In genomic region chr16:55376567-55377167, GRCh38 we compare ENCODE assay signal across 32 cellular contexts. TPM values are rescaled to one million over a fixed set of nuclear protein-coding genes. Genes with fewer than 3 reads are reported as not detected.
A peak's percentile ranks its signal among the peaks of the same experiment; 100 is the strongest.
DNase-seq lines count a peak whose midpoint lies in the region; ATAC-seq, FAIRE-seq and TF ChIP-seq lines count a peak whose summit lies in the region.
"Had no signal": no experiment of that assay in that cellular context is flagged by ENCODE, and none has a peak within 500 bp of the region (broad histone marks: within the 10 kb centered on the region; RNA-seq: fewer than 3 reads in every experiment).

No MANE protein-coding gene starts in this region.

- H2BK12ac ChIP-seq in H1 (ENCODE audit: low read depth, low read length): peak overlapping the region; percentile 11; the same call in 1 of the 2 replicates
- no peak overlapping the region for H2BK12ac ChIP-seq in neuronal stem cell (ENCODE audit: low read length)
- no peak overlapping the region for H2BK12ac ChIP-seq in trophoblast cell (ENCODE audit: low read length)

- H4K91ac ChIP-seq in H1 (replicated peaks; ENCODE audit: insufficient read length, low read length): no peak overlapping the region
- H4K91ac ChIP-seq in neuronal stem cell (ENCODE audit: low read depth, low read length, poor library complexity): no peak overlapping the region
- H4K91ac ChIP-seq in trophoblast cell (ENCODE audit: low read depth, low read length): peak overlapping the region; percentile 2

- H3K23ac ChIP-seq in H1 (ENCODE audit: insufficient read length) (no peak overlapping the region), neuronal stem cell (ENCODE audit: low read depth, low read length, poor library complexity) (no peak overlapping the region), trophoblast cell (ENCODE audit: low read length) (no peak overlapping the region)

- TF ChIP-seq RAD21 in K562 (CRISPR knock-in tag; conservative IDR thresholded peaks at IDR 0.05 in 1 of 2, IDR thresholded peaks at IDR 0.05 in 1 of 2) (no peak), H1 (IDR thresholded peaks at IDR 0.05 in 1 of 2, conservative IDR thresholded peaks at IDR 0.05 in 1 of 2; ENCODE audit: low read depth in 2 of 2, low read length in 2 of 2) (no peak)

- H2BK5ac ChIP-seq in H1 (ENCODE audit: low read depth, low read length) (no peak overlapping the region), neuronal stem cell (ENCODE audit: low read length) (no peak overlapping the region), trophoblast cell (ENCODE audit: low read depth, low read length, poor library complexity) (no peak overlapping the region)

- intact Hi-C loops in K562 (cut with micrococcal nuclease) (no loop called here), upper lobe of right lung (cut with DNase I) (no loop called here)

- no peak overlapping the region for H3K4me2 ChIP-seq in K562 (ENCODE audit: insufficient read depth, low read length)
- H3K4me2 ChIP-seq in H1 (ENCODE audit: insufficient read depth in 1 of 2, low read depth in 2 of 2, low read length in 2 of 2): no peak overlapping the region
- H3K4me2 ChIP-seq in neuronal stem cell (ENCODE audit: insufficient read depth, low read length, poor library complexity, severe bottlenecking): no peak overlapping the region
- H3K4me2 ChIP-seq in trophoblast cell (ENCODE audit: low read length): no peak overlapping the region
- H3K4me2 ChIP-seq: BLaER1 had no signal

- peaks cover 4 to 17% of the 10 kb centered on the region in 2 experiments; a peak in 3 of 5 replicates for H3K27me3 ChIP-seq in K562 (ENCODE audit: control insufficient read depth in 2 of 2, insufficient read depth in 2 of 2, low read length in 2 of 2)
- no peaks in the 10 kb centered on the region; a peak in 1 of 7 replicates for H3K27me3 ChIP-seq in H1 (replicated peaks in 1 of 4; ENCODE audit: control insufficient read depth in 3 of 4, extremely low read depth in 1 of 4, insufficient read depth in 3 of 4, low read length in 3 of 4)
- no peaks in the 10 kb centered on the region for H3K27me3 ChIP-seq in neuronal stem cell (ENCODE audit: control insufficient read depth in 3 of 3, insufficient read depth in 3 of 3, low read depth in 1 of 3, low read length in 3 of 3)
- H3K27me3 ChIP-seq in trophoblast cell (ENCODE audit: insufficient read depth, low read length): no peaks in the 10 kb centered on the region
- no peaks in the 10 kb centered on the region for H3K27me3 ChIP-seq in upper lobe of right lung
- H3K27me3 ChIP-seq: BE2C had no signal

- H3K4me3 ChIP-seq in K562 (no peak overlapping the region), H1 (ENCODE audit: extremely low read depth in 1 of 4, insufficient read depth in 2 of 4, low read depth in 3 of 4, low read length in 4 of 4) (no peak overlapping the region), neuronal stem cell (ENCODE audit: low read length in 2 of 2) (no peak overlapping the region), trophoblast cell (ENCODE audit: low read depth, low read length) (peak overlapping the region; percentile 55), upper lobe of right lung (no peak overlapping the region)
- H3K4me3 ChIP-seq: BLaER1, GM12878 had no signal

- no peaks in the 10 kb centered on the region for H4K20me1 ChIP-seq in K562 (replicated peaks; ENCODE audit: control insufficient read depth, insufficient read depth, low read length)
- H4K20me1 ChIP-seq in H1 (replicated peaks in 1 of 2; ENCODE audit: control insufficient read depth in 1 of 2, insufficient read depth in 2 of 2, low read length in 2 of 2): no peaks in the 10 kb centered on the region
- H4K20me1 ChIP-seq: BLaER1 had no signal

- CTCF ChIA-PET in K562 (lab: Yijun Ruan, JAX; ENCODE audit: low intra/inter-chr PET ratio): no interaction called here
- CTCF ChIA-PET in H1 (lab: Charles Lee; ENCODE audit: partially characterized antibody): interaction anchor here (0.7 to 1.5 kb wide), 4 partner anchors 11 to 53 kb away, joined by 3 to 4 read pairs (median 3); partner anchors contain the start of gene IRX6

- no peaks in the 10 kb centered on the region for H3K9me1 ChIP-seq in K562 (ENCODE audit: control insufficient read depth, insufficient read depth, low read length)

- H3K9me3 ChIP-seq in K562 (replicated peaks; ENCODE audit: control insufficient read depth, insufficient read depth, low read depth, low read length) (no peaks in the 10 kb centered on the region), H1 (ENCODE audit: insufficient read depth in 2 of 2, low read depth in 1 of 2, low read length in 1 of 2) (no peaks in the 10 kb centered on the region), neuronal stem cell (replicated peaks in 1 of 2; ENCODE audit: control insufficient read depth in 2 of 2, insufficient read depth in 1 of 2, low read depth in 1 of 2, low read length in 2 of 2) (no peaks in the 10 kb centered on the region), trophoblast cell (ENCODE audit: insufficient read depth, low read depth, low read length) (peaks cover 4% of the 10 kb centered on the region), upper lobe of right lung (no peaks in the 10 kb centered on the region)
- H3K9me3 ChIP-seq: BE2C, BLaER1 had no signal

- H3K27ac Mint-ChIP-seq in activated T-cell treated with anti-CD3 and anti-CD28 coated beads, Interleukin-2, amount 50 U/mL, for 24 hours: no peak overlapping the region
- H3K27ac Mint-ChIP-seq: CD4-positive, alpha-beta memory T cell; CD4-positive, CD25-positive, alpha-beta regulatory T cell; CD8-positive, alpha-beta memory T cell had no signal

- H3K9me3 Mint-ChIP-seq in activated T-cell treated with anti-CD3 and anti-CD28 coated beads, Interleukin-2, amount 50 U/mL, for 24 hours: no peaks in the 10 kb centered on the region
- H3K9me3 Mint-ChIP-seq: CD8-positive, alpha-beta memory T cell had no signal

- H3K23me2 ChIP-seq in H1 (ENCODE audit: low read depth, low read length): no peaks in the 10 kb centered on the region

- FAIRE-seq in K562 (lab: Jason Lieb, UNC) (no peak), H1 (lab: Jason Lieb, UNC) (no peak)
- FAIRE-seq: A204.1, GM12878, GM12892, GM18507 had no signal

- H3K36me3 Mint-ChIP-seq in activated T-cell treated with anti-CD3 and anti-CD28 coated beads, Interleukin-2, amount 50 U/mL, for 24 hours (ENCODE audit: low read depth): no peaks in the 10 kb centered on the region
- H3K36me3 Mint-ChIP-seq: CD14-positive monocyte; CD4-positive, alpha-beta memory T cell; CD4-positive, CD25-positive, alpha-beta regulatory T cell; CD8-positive, alpha-beta memory T cell had no signal

- H3K9ac ChIP-seq in K562 (ENCODE audit: insufficient read depth in 1 of 2, low read depth in 2 of 2, low read length in 2 of 2) (no peak overlapping the region), H1 (replicated peaks in 1 of 4; ENCODE audit: extremely low read depth in 1 of 4, low read depth in 3 of 4, low read length in 3 of 4) (no peak overlapping the region), neuronal stem cell (ENCODE audit: low read depth, low read length, poor library complexity) (no peak overlapping the region), trophoblast cell (ENCODE audit: low read length) (peak overlapping the region; percentile 52)
- H3K9ac ChIP-seq: BLaER1 had no signal

- TF ChIP-seq CTCF in K562 (IDR thresholded peaks at IDR 0.05 in 2 of 3, conservative IDR thresholded peaks at IDR 0.05 in 1 of 3; ENCODE audit: insufficient read depth in 2 of 3, low read depth in 1 of 3, low read length in 3 of 3) (no peak), H1 (IDR thresholded peaks at IDR 0.05; ENCODE audit: control extremely low read depth in 1 of 3, insufficient read depth in 1 of 3, low read depth in 1 of 3, low read length in 3 of 3) (no peak), upper lobe of right lung (IDR thresholded peaks at IDR 0.05) (no peak)

- H3K79me2 ChIP-seq in K562 (ENCODE audit: control insufficient read depth, insufficient read depth, low read length) (no peaks in the 10 kb centered on the region), H1 (ENCODE audit: control insufficient read depth in 1 of 2, insufficient read depth in 2 of 2, low read length in 2 of 2) (no peaks in the 10 kb centered on the region), trophoblast cell (ENCODE audit: control insufficient read depth, insufficient read depth, low read length, poor library complexity) (no peaks in the 10 kb centered on the region)

- H2AFZ ChIP-seq in K562 (ENCODE audit: low read depth, low read length) (no peak overlapping the region), H1 (ENCODE audit: low read length) (peak overlapping the region; percentile 68), neuronal stem cell (ENCODE audit: low read length) (no peak overlapping the region), trophoblast cell (ENCODE audit: insufficient read depth, low read length, poor library complexity) (no peak overlapping the region)

- H3K4me1 Mint-ChIP-seq in activated T-cell treated with anti-CD3 and anti-CD28 coated beads, Interleukin-2, amount 50 U/mL, for 24 hours (ENCODE audit: low read depth): no peaks in the 10 kb centered on the region
- H3K4me1 Mint-ChIP-seq: CD14-positive monocyte; CD4-positive, alpha-beta memory T cell; CD4-positive, CD25-positive, alpha-beta regulatory T cell; CD8-positive, alpha-beta memory T cell had no signal

- H2AK5ac ChIP-seq in H1 (ENCODE audit: low read depth, low read length) (no peak overlapping the region), neuronal stem cell (ENCODE audit: low read depth, low read length) (no peak overlapping the region), trophoblast cell (ENCODE audit: low read length) (no peak overlapping the region)

- H4K8ac ChIP-seq in H1 (ENCODE audit: extremely low read depth, insufficient read depth, low read length) (no peak overlapping the region), neuronal stem cell (ENCODE audit: low read depth, low read length) (no peak overlapping the region), trophoblast cell (ENCODE audit: low read depth, low read length) (no peak overlapping the region)

- peak; percentile 61; the same call in 1 of the 2 replicates for TF ChIP-seq EP300 in K562 (IDR thresholded peaks at IDR 0.05; ENCODE audit: low read length)
- no peak for TF ChIP-seq EP300 in H1 (IDR thresholded peaks at IDR 0.05; ENCODE audit: borderline replicate concordance in 1 of 2, low read depth in 2 of 2, low read length in 2 of 2)

- no peak for TF ChIP-seq POLR2A in K562 (conservative IDR thresholded peaks at IDR 0.05)
- no peak for TF ChIP-seq POLR2A in H1 (IDR thresholded peaks at IDR 0.05; ENCODE audit: control extremely low read depth in 1 of 2, low read depth in 2 of 2, low read length in 2 of 2)

- in situ Hi-C loops in K562 (cut with MboI): no loop called here

- H3K14ac ChIP-seq in H1 (ENCODE audit: insufficient read length) (no peak overlapping the region), neuronal stem cell (ENCODE audit: low read length) (no peak overlapping the region), trophoblast cell (ENCODE audit: low read length) (no peak overlapping the region)

- H3K79me1 ChIP-seq in H1 (ENCODE audit: low read depth, low read length): no peaks in the 10 kb centered on the region
- H3K79me1 ChIP-seq in neuronal stem cell (ENCODE audit: low read depth, low read length): no peaks in the 10 kb centered on the region
- H3K79me1 ChIP-seq in trophoblast cell (ENCODE audit: low read length): peaks cover 3% of the 10 kb centered on the region

- H2BK120ac ChIP-seq in H1 (replicated peaks; ENCODE audit: low read depth, low read length) (no peak overlapping the region), neuronal stem cell (ENCODE audit: low read depth, low read length) (no peak overlapping the region), trophoblast cell (ENCODE audit: insufficient read depth, low read length, poor library complexity) (no peak overlapping the region)

- DNase-seq in K562 (ENCODE audit: extremely low read depth in 1 of 4, low spot score in 3 of 4): no peak
- DNase-seq in H1 (ENCODE audit: low read depth in 1 of 2, low spot score in 2 of 2): no peak
- DNase-seq in neuronal stem cell (ENCODE audit: low spot score): no peak
- DNase-seq in trophoblast cell: no peak
- no peak for DNase-seq in iPS-NIHi7 (ENCODE audit: extremely low spot score)
- no peak for DNase-seq in upper lobe of right lung
- DNase-seq in activated T-cell treated with anti-CD3 and anti-CD28 coated beads, Interleukin-2, amount 50 U/mL, for 24 hours: no peak
- DNase-seq: 8988T; ACHN; BE2C; C1 segment of cervical spinal cord; CD4-positive, alpha-beta memory T cell; CD4-positive, CD25-positive, alpha-beta regulatory T cell; CD8-positive, alpha-beta memory T cell; COR-L47; DMS 273 treated with DMSO at 0.1 percent for 48 hours; DMS153; DMS53; DMS79; DND-41; EL; GDM1 had no signal

- POLR2A ChIA-PET in K562 (lab: Yijun Ruan, JAX): interaction anchor here (0.7 kb wide), 1 partner anchor 16 kb away, joined by 3 read pairs; no protein-coding TSS in a partner anchor
- POLR2A ChIA-PET in H1 (lab: Charles Lee; ENCODE audit: partially characterized antibody): no interaction called here

- 3% methylated on average over 7 of the region's 7 CpGs for whole genome bisulfite sequencing in K562 (ENCODE audit: insufficient coverage, low coverage, missing lambda C conversion rate)
- 92% methylated on average over 7 of the region's 7 CpGs; no CpG with 5 or more reads in 1 of the 2 experiments for WGBS in H1 (ENCODE audit: extremely low coverage in 1 of 2, insufficient coverage in 1 of 2, insufficient read length in 1 of 2, insufficient replicate concordance in 2 of 2, low coverage in 1 of 2, low lambda C conversion rate in 2 of 2, missing lambda C conversion rate in 1 of 2), 2 experiments
- WGBS in neuronal stem cell (ENCODE audit: extremely low coverage in 2 of 2, insufficient read length in 2 of 2, insufficient replicate concordance in 1 of 2), 2 donors: no CpG with 5 or more reads among the region's 7 CpGs
- no CpG with 5 or more reads among the region's 7 CpGs for WGBS in trophoblast cell (ENCODE audit: extremely low coverage, insufficient coverage, insufficient read length)

- H3K18ac ChIP-seq in H1 (ENCODE audit: extremely low read depth, low read length) (no peak overlapping the region), neuronal stem cell (ENCODE audit: low read length) (peak overlapping the region; percentile 4), trophoblast cell (ENCODE audit: low read length) (no peak overlapping the region)

- H3K4me3 Mint-ChIP-seq in activated T-cell treated with anti-CD3 and anti-CD28 coated beads, Interleukin-2, amount 50 U/mL, for 24 hours: no peak overlapping the region
- H3K4me3 Mint-ChIP-seq: CD14-positive monocyte; CD4-positive, alpha-beta memory T cell; CD4-positive, CD25-positive, alpha-beta regulatory T cell; CD8-positive, alpha-beta memory T cell had no signal

- H3K27ac ChIP-seq in K562 (ENCODE audit: extremely low read depth, low read depth, low read length) (no peak overlapping the region), H1 (ENCODE audit: low read depth, low read length) (no peak overlapping the region), neuronal stem cell (replicated peaks; ENCODE audit: low read length) (no peak overlapping the region), trophoblast cell (ENCODE audit: low read depth, low read length) (no peak overlapping the region), upper lobe of right lung (no peak overlapping the region)
- H3K27ac ChIP-seq: BLaER1 had no signal

- no TSS peak for BruUV-seq in K562 (replicated peaks; lab: Mats Ljungman, UMichigan)

- H3K4me1 ChIP-seq in K562 (replicated peaks in 1 of 2; ENCODE audit: control insufficient read depth in 2 of 2, insufficient read depth in 2 of 2, low read length in 2 of 2) (peaks cover 0 to 3% of the 10 kb centered on the region in 2 experiments; a peak in 1 of 5 replicates), H1 (replicated peaks in 1 of 4; ENCODE audit: control insufficient read depth in 3 of 4, insufficient read depth in 4 of 4, low read length in 3 of 4) (peaks cover 0 to 5% (median 0%) of the 10 kb centered on the region in 4 experiments; a peak in 2 of 7 replicates), neuronal stem cell (ENCODE audit: control insufficient read depth in 2 of 2, insufficient read depth in 1 of 2, low read depth in 1 of 2, low read length in 2 of 2) (peaks cover 2 to 26% of the 10 kb centered on the region in 2 donors), trophoblast cell (ENCODE audit: control insufficient read depth in 1 of 2, insufficient read depth in 2 of 2, low read length in 2 of 2) (peaks cover 4 to 6% of the 10 kb centered on the region in 2 experiments), upper lobe of right lung (no peaks in the 10 kb centered on the region)
- H3K4me1 ChIP-seq: BLaER1 had no signal

- no peak overlapping the region for H3K4ac ChIP-seq in H1 (replicated peaks; ENCODE audit: insufficient read length, low read depth, low read length)
- H3K4ac ChIP-seq in neuronal stem cell (ENCODE audit: low read length): no peak overlapping the region
- H3K4ac ChIP-seq in trophoblast cell (ENCODE audit: low read depth, low read length): no peak overlapping the region

- H4K5ac ChIP-seq in H1 (ENCODE audit: insufficient read length, low read depth, low read length): no peak overlapping the region

- H3K56ac ChIP-seq in H1 (replicated peaks; ENCODE audit: insufficient read length, low read depth, low read length): no peak overlapping the region

- peaks cover 41% of the 10 kb centered on the region for H3K27me3 Mint-ChIP-seq in activated T-cell treated with anti-CD3 and anti-CD28 coated beads, Interleukin-2, amount 50 U/mL, for 24 hours

- H2BK20ac ChIP-seq in H1 (ENCODE audit: low read length): no peak overlapping the region

- H4K12ac ChIP-seq in trophoblast cell (ENCODE audit: low read depth, low read length): no peak overlapping the region

- no peak overlapping the region for H2BK15ac ChIP-seq in H1 (ENCODE audit: low read length)
- H2BK15ac ChIP-seq in neuronal stem cell (ENCODE audit: low read length): no peak overlapping the region

- ATAC-seq in K562 (peak; percentile 82), upper lobe of right lung (no peak), HG02852 (IDR thresholded peaks at IDR 0.05; ENCODE audit: unreplicated experiment) (no peak)
- ATAC-seq: GM12878 had no signal

- H3K36me3 ChIP-seq in K562 (ENCODE audit: control insufficient read depth, insufficient read depth, low read length) (no peaks in the 10 kb centered on the region), H1 (ENCODE audit: control insufficient read depth in 2 of 4, insufficient read depth in 4 of 4, low read length in 3 of 4) (no peaks in the 10 kb centered on the region), neuronal stem cell (replicated peaks in 1 of 2; ENCODE audit: control insufficient read depth in 2 of 2, insufficient read depth in 2 of 2, low read length in 2 of 2) (no peaks in the 10 kb centered on the region), trophoblast cell (ENCODE audit: control insufficient read depth in 1 of 2, insufficient read depth in 2 of 2, low read length in 2 of 2) (no peaks in the 10 kb centered on the region), upper lobe of right lung (no peaks in the 10 kb centered on the region)
- H3K36me3 ChIP-seq: BE2C, BLaER1 had no signal

RNA-seq across cellular contexts. Expression of gene IRX6, which starts 52.7 kb away (rescaled TPM):
- total RNA-seq in K562 (2011; cell fraction: chromatin; rRNA removed; ENCODE audit: low replicate concordance): 0.12 TPM in 2 replicates
- not detected in 2 replicates for total RNA-seq in K562 (2011; cell fraction: nucleolus; rRNA removed)
- not detected in 2 replicates for total RNA-seq in K562 (2011; cell fraction: nucleoplasm; rRNA removed)
- total RNA-seq in K562 (2014; rRNA removed) (0.14 and 0.20 TPM in 2 replicates), K562 (2014; rRNA removed; fragmentation: Illumina TruSeq; extraction: Trizol) (not detected in 2 replicates), K562 (2015; rRNA removed; fragmentation: Illumina TruSeq; extraction: Trizol) (0.08 and 0.29 TPM in 2 replicates), K562 (2021) (0.09 and 0.11 TPM in 2 replicates), upper lobe of right lung (13.0 TPM)
- polyA plus RNA-seq in K562 (2011; rRNA removed) (not detected in 2 replicates), K562 (2014; fragmentation: Illumina TruSeq; extraction: Trizol) (0.06 and 0.07 TPM in 2 replicates), K562 (2014; fragmentation: Nextera tagmentation; extraction: Ambion mirVana) (not detected), K562 (2014; rRNA removed) (0.04 and 0.29 TPM in 2 replicates), H1 (2011; rRNA removed) (not detected in 2 replicates)
- polyA plus RNA-seq in K562 (2011; cell fraction: cytosol; rRNA removed): not detected in 2 replicates
- polyA plus RNA-seq in K562 (2011; cell fraction: nucleus; rRNA removed): 0.04 and 0.09 TPM in 2 replicates
- 0.07 and 0.33 TPM in 2 replicates for polyA plus RNA-seq in K562 (2012)
- not detected in 2 replicates for polyA minus RNA-seq in K562 (2011; rRNA and poly(A)+ RNA removed)
- polyA minus RNA-seq in K562 (2011; cell fraction: cytosol; rRNA and poly(A)+ RNA removed): not detected in 2 replicates
- polyA minus RNA-seq in K562 (2011; cell fraction: nucleus; rRNA and poly(A)+ RNA removed): not detected in 2 replicates
- total RNA-seq in H1 (2021; fragmentation: NEBNext Ultra II Directional; extraction: Animal tissue kit (Norgen Biotek cat#: 25700)): 0.55 and 0.61 TPM in 2 replicates
- polyA plus RNA-seq in H1 (2011; cell fraction: cytosol; rRNA removed): 0.03 TPM
- not detected for polyA plus RNA-seq in H1 (2011; cell fraction: nucleus; rRNA removed)
- polyA plus RNA-seq in H1 (2012, experiment 1 of 2): not detected in 4 replicates
- not detected for polyA plus RNA-seq in H1 (2012, experiment 2 of 2)
- 0.08 TPM for polyA plus RNA-seq in H1 (2013, experiment 1 of 2)
- polyA plus RNA-seq in H1 (2013, experiment 2 of 2): 0.09 TPM
- polyA minus RNA-seq in H1 (2011; rRNA and poly(A)+ RNA removed): not detected in 2 replicates
- polyA minus RNA-seq in H1 (2011; cell fraction: cytosol; rRNA and poly(A)+ RNA removed): not detected
- polyA minus RNA-seq in H1 (2011; cell fraction: nucleus; rRNA and poly(A)+ RNA removed): not detected
- polyA plus RNA-seq in neuronal stem cell (2013, experiment 1 of 2): 0.07 TPM
- polyA plus RNA-seq in neuronal stem cell (2013, experiment 2 of 2): 0.06 TPM
- 1.1 and 1.2 TPM in 2 replicates for polyA plus RNA-seq in trophoblast cell (2013)
- total RNA-seq: A673; CD4-positive, alpha-beta memory T cell; CD4-positive, CD25-positive, alpha-beta regulatory T cell; CD8-positive, alpha-beta memory T cell; G401; GM12878 had no signal
- polyA plus RNA-seq: AG04450; CD14-positive monocyte; CD4-positive, alpha-beta memory T cell; CD4-positive, CD25-positive, alpha-beta regulatory T cell; CD8-positive, alpha-beta memory T cell; GM12878 had no signal

Comparison
In these comparisons a context has a peak if more than half of its experiments do, and no peak if none do; other contexts are left out.
1. Of the 49 proteins assayed by ChIP-seq in both K562 and H1: peak only in K562: CEBPB, EP300, RNF2 and USF2; only in H1: none; in both: none; in neither: 43; mixed calls (peak in some experiments, not most) for 2.